27 cellular contexts compared by ENCODE assay signal in genomic region chr3:171784937-171785336, GRCh38. TPM values are rescaled to one million over a fixed set of nuclear protein-coding genes. Genes with fewer than 3 reads are reported as not detected.
A peak's percentile ranks its signal among the peaks of the same experiment; 100 is the strongest.
DNase-seq lines count a peak whose midpoint lies in the region; ATAC-seq, FAIRE-seq and TF ChIP-seq lines count a peak whose summit lies in the region.
"Had no signal": no experiment of that assay in that cellular context is flagged by ENCODE, and none has a peak within 500 bp of the region (broad histone marks: within the 10 kb centered on the region; RNA-seq: fewer than 3 reads in every experiment).

No MANE protein-coding gene starts in this region.

- no peak overlapping the region for H3K4me3 ChIP-seq in Panc1 (ENCODE audit: low read depth in 2 of 2, low read length in 2 of 2)
- H3K4me3 ChIP-seq: A549; BLaER1 treated with 17β-estradiol and CSF1 and Interleukin-3, amounts not matched to agents 10 nM and 100 nM; GM23338; SJCRH30 had no signal

- no peak for ATAC-seq in Panc1
- no peak for ATAC-seq in foreskin keratinocyte
- ATAC-seq: A549, GM23338, Right ventricle myocardium inferior, SK-N-SH treated with all-trans-retinoic acid at 6 μM for 48 hours had no signal

- H3K4me1 ChIP-seq in Panc1 (ENCODE audit: control insufficient read depth, insufficient read depth, low read length) (peaks cover 74% of the 10 kb centered on the region), foreskin keratinocyte (peaks cover 20% of the 10 kb centered on the region)

- no peak for TF ChIP-seq CTCF in Panc1 (IDR thresholded peaks at IDR 0.05)
- TF ChIP-seq CTCF in foreskin keratinocyte (conservative IDR thresholded peaks at IDR 0.05) = no peak

- FAIRE-seq in GM19239 (lab: Jason Lieb, UNC) = no peak
- FAIRE-seq: A549, D721Med, HepG2 had no signal

- CTCF ChIA-PET in Panc1 (lab: Charles Lee) = no interaction called here

- in situ Hi-C loops in Panc1 (cut with HindIII; ENCODE audit: low pct_unique_long_range_greater_than_20kb, low sequenced_read_pairs) = no loop called here

- no peaks in the 10 kb centered on the region for H3K36me3 ChIP-seq in Panc1 (ENCODE audit: control insufficient read depth, insufficient read depth, low read length)
- H3K36me3 ChIP-seq: SJCRH30 had no signal

- DNase-seq in NCI-H2081 treated with DMSO at 0.1 percent for 48 hours (lab: John Stamatoyannopoulos, UW) (peak; percentile 56), Panc1 (ENCODE audit: low read depth, low spot score) (no peak), foreskin keratinocyte (no peak), GM19239 (ENCODE audit: insufficient read length, low spot score) (no peak), activated gamma-delta T cell (lab: John Stamatoyannopoulos, UW) (no peak), hepatic stellate cell (ENCODE audit: low spot score) (no peak)
- DNase-seq in activated T-cell treated with anti-CD3 and anti-CD28 coated beads, Interleukin-2, amount 50 U/mL, for 1 hour = no peak
- DNase-seq: AML-193; CD4-positive, alpha-beta T cell; H9; Karpas-422; MV-4-11; NCI-H2029; NCI-H2171; NCI-H226; NCI-H510A treated with DMSO at 0.1 percent for 48 hours; SJCRH30 had no signal

- H3K27me3 ChIP-seq in Panc1 (ENCODE audit: control insufficient read depth, insufficient read depth, low read length) (no peaks in the 10 kb centered on the region), foreskin keratinocyte (no peaks in the 10 kb centered on the region)
- H3K27me3 ChIP-seq: BLaER1 treated with 17β-estradiol and CSF1 and Interleukin-3, amounts not matched to agents 10 nM and 100 nM; SJCRH30 had no signal

- intact Hi-C loops in Panc1 (cut with micrococcal nuclease; ENCODE audit: unreplicated experiment) = no loop called here

- no TSS peak for BruUV-seq in Panc1 (replicated peaks; lab: Mats Ljungman, UMichigan)

- no peaks in the 10 kb centered on the region for H3K9me3 ChIP-seq in Panc1 (ENCODE audit: control insufficient read depth, insufficient read depth, low read depth, low read length)
- H3K9me3 ChIP-seq: A549, SJCRH30 had no signal

- POLR2A ChIA-PET in Panc1 (lab: Charles Lee) = no interaction called here

- H3K27ac ChIP-seq in Panc1 (ENCODE audit: low read length) (peak overlapping the region; percentile 40), foreskin keratinocyte (peak overlapping the region; percentile 74)
- H3K27ac ChIP-seq: A549; BLaER1 treated with 17β-estradiol and CSF1 and Interleukin-3, amounts not matched to agents 10 nM and 100 nM; SJCRH30 had no signal

RNA-seq across cellular contexts. Expression of gene PLD1, which starts 25.3 kb away (rescaled TPM):
- total RNA-seq in Panc1 (2021; ENCODE audit: unreplicated experiment) = 20.6 TPM
- 6.7 TPM for polyA plus RNA-seq in Panc1 (2012; ENCODE audit: insufficient read length)
- total RNA-seq in foreskin keratinocyte = 6.1 and 7.7 TPM in 2 replicates
- polyA plus RNA-seq in foreskin keratinocyte = 2.1 and 2.7 TPM in 2 replicates

RNA-seq across cellular contexts. Expression of gene TMEM212, which starts 58.2 kb away (rescaled TPM):
- total RNA-seq in Panc1 (2021; ENCODE audit: unreplicated experiment) (not detected), foreskin keratinocyte (not detected in 2 replicates)
- not detected for polyA plus RNA-seq in Panc1 (2012; ENCODE audit: insufficient read length)
- polyA plus RNA-seq in foreskin keratinocyte = not detected in 2 replicates
- total RNA-seq: CD4-positive, alpha-beta T cell; GM23338; H9; HepG2; HT1080; MCF 10A; Right ventricle myocardium inferior; RPMI7951; SJCRH30 had no signal
- polyA plus RNA-seq: A549, GM23338, HepG2 had no signal
